In the genomic region with DNA sequence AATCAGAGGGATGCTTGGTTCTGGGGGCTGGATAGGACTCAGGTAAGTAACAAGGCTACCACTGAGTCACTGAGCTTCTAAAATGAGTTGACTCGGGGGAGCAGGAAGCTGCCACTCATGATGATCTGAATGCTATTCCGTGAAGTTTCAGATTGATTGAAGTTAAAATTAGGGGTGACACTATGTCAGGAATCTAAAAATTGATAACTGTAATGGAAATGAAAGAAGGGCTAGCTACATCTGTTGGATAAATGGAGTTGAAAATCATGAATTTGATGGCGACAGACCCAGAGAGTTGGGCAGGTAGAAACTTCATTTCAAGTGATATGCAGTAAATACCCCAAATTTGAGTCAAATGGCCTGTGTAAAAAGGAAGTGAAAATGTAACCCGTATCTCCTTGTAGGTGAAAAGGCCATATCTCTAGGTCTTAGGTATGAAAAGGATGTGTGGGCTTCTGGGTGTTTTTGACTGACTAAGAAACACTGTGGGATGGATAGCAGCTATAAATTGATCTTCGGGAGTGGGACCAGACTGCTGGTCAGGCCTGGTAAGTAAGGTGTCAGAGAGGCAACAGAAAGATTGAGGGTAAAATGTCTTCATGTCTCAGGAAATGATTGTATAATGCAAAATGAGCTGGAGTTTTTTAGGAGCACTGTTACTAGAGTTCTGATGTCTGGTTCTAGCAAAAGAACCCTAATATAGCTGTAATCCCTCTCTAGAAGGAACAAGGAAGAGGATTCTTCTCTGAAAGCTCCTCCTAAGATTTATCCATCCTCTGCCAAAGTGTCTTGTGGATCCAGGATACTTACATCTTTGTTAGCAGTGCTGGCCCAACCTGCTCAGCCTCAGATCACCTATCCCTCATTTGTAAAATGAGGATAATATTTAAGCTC, we compare ENCODE assay signal across 9 cellular contexts. TPM values are rescaled to one million over a fixed set of nuclear protein-coding genes. Genes with fewer than 3 reads are reported as not detected.
DNase-seq lines count a peak whose midpoint lies in the region; ATAC-seq and TF ChIP-seq lines count a peak whose summit lies in the region.
"Had no signal": no experiment of that assay in that cellular context is flagged by ENCODE, and none has a peak within 500 bp of the region (broad histone marks: within the 10 kb centered on the region; RNA-seq: fewer than 3 reads in every experiment).

No MANE protein-coding gene starts in this region.

- H3K36me3 Mint-ChIP-seq in osteocyte (ENCODE audit: unreplicated experiment): no peaks in the 10 kb centered on the region
- no peaks in the 10 kb centered on the region for H3K36me3 Mint-ChIP-seq in WTC11

- CTCF ChIA-PET in WTC11 (lab: Charles Lee): interaction anchor here (0.7 to 1.4 kb wide), 2 partner anchors 25 to 38 kb away, joined by 3 read pairs; no protein-coding TSS in a partner anchor

- ATAC-seq in activated CD4-positive, CD25-positive, alpha-beta regulatory T cell treated with anti-CD3 and anti-CD28 coated beads, Interleukin-2, amount 50 U/mL, for 24 hours: peak; percentile 81 to 83
- ATAC-seq in GM21723 (IDR thresholded peaks at IDR 0.05; ENCODE audit: unreplicated experiment): peak; percentile 79
- ATAC-seq in HG03565 (IDR thresholded peaks at IDR 0.05; ENCODE audit: unreplicated experiment): peak; percentile 74
- no peak for ATAC-seq in WTC11

- H3K4me1 Mint-ChIP-seq in osteocyte (ENCODE audit: unreplicated experiment): peaks cover 22% of the 10 kb centered on the region
- no peaks in the 10 kb centered on the region for H3K4me1 Mint-ChIP-seq in WTC11
- H3K4me1 Mint-ChIP-seq: endodermal cell had no signal

- POLR2A ChIA-PET in WTC11 (lab: Charles Lee): no interaction called here

- no peaks in the 10 kb centered on the region for H3K27me3 Mint-ChIP-seq in osteocyte (ENCODE audit: unreplicated experiment)
- no peaks in the 10 kb centered on the region for H3K27me3 Mint-ChIP-seq in WTC11 (ENCODE audit: low read depth)

- H3K9me3 Mint-ChIP-seq in osteocyte (ENCODE audit: unreplicated experiment) (no peaks in the 10 kb centered on the region), WTC11 (0 out of 2 replicates have a peak, but pooled peaks cover 3% of the 10 kb centered on the region)
- H3K9me3 Mint-ChIP-seq: endodermal cell had no signal

- H3K4me3 Mint-ChIP-seq in osteocyte (ENCODE audit: unreplicated experiment) (no peak overlapping the region), WTC11 (no peak overlapping the region)
- H3K4me3 Mint-ChIP-seq: endodermal cell had no signal

- no peak for DNase-seq in activated CD4-positive, CD25-positive, alpha-beta regulatory T cell (lab: John Stamatoyannopoulos, UW)
- DNase-seq in osteocyte (ENCODE audit: extremely low spot score, unreplicated experiment): no peak
- DNase-seq in pons (ENCODE audit: low spot score): no peak
- DNase-seq in WTC11 (ENCODE audit: low spot score): no peak
- DNase-seq in NCI-H2029 treated with DMSO at 0.1 percent for 48 hours (lab: John Stamatoyannopoulos, UW): no peak
- DNase-seq: endodermal cell had no signal

- TF ChIP-seq CTCF in osteocyte (IDR thresholded peaks at IDR 0.05) (no peak), WTC11 (IDR thresholded peaks at IDR 0.05) (no peak)

- H3K27ac Mint-ChIP-seq in osteocyte (ENCODE audit: unreplicated experiment): peak overlapping the region; percentile 87
- no peak overlapping the region for H3K27ac Mint-ChIP-seq in WTC11
- H3K27ac Mint-ChIP-seq: endodermal cell had no signal

TF ChIP-seq in WTC11, 78 proteins besides CTCF, POLR2A, EP300 and RAD21:
- TF ChIP-seq ZNF138 (CRISPR knock-in tag; conservative IDR thresholded peaks at IDR 0.05): no peak
- TF ChIP-seq HMGA2 (CRISPR knock-in tag; IDR thresholded peaks at IDR 0.05): no peak
- TF ChIP-seq PRRX2 (CRISPR knock-in tag; IDR thresholded peaks at IDR 0.05): no peak

RNA-seq across cellular contexts. Expression of gene DAD1, which starts 57.3 kb away (rescaled TPM):
- total RNA-seq in osteocyte (220 and 223 TPM in 2 replicates), WTC11 (2021) (125 to 156 TPM (median 144 TPM) in 3 replicates)
